ENCODE assay signal across 8 cellular contexts in genomic region chr1:26692211-26692792, GRCh38. TPM values are rescaled to one million over a fixed set of nuclear protein-coding genes. Genes with fewer than 3 reads are reported as not detected.
DNase-seq lines count a peak whose midpoint lies in the region; ATAC-seq, FAIRE-seq and TF ChIP-seq lines count a peak whose summit lies in the region.

No MANE protein-coding gene starts in this region.

- FAIRE-seq in pancreas (lab: Jason Lieb, UNC) = no peak

- H3K4me3 ChIP-seq in BJ (ENCODE audit: low read depth, low read length) (peak overlapping the region; percentile 51), cardiac muscle cell (peak overlapping the region; percentile 37), pancreas (peak overlapping the region; percentile 29 to 60 (median 40)), thymus (ENCODE audit: low read length) (peak overlapping the region; percentile 70)

- CTCF ChIA-PET in BJ (lab: Yijun Ruan, JAX) = interaction anchor here (0.6 to 5.4 kb wide), 12 partner anchors 9 to 187 kb away, joined by 3 to 47 read pairs (median 4); no protein-coding TSS in a partner anchor

- TF ChIP-seq CTCF in BJ (IDR thresholded peaks at IDR 0.05; ENCODE audit: insufficient read depth, low read depth, low read length) = peak; percentile 40; the same call in 1 of the 2 replicates
- no peak for TF ChIP-seq CTCF in GM20000 (IDR thresholded peaks at IDR 0.05; ENCODE audit: extremely low read depth, missing control alignments)
- peak; percentile 30 for TF ChIP-seq CTCF in cardiac muscle cell (IDR thresholded peaks at IDR 0.05; ENCODE audit: low read depth, low read length)
- no peak for TF ChIP-seq CTCF in pancreas (IDR thresholded peaks at IDR 0.05)

- H3K27me3 ChIP-seq in BJ (ENCODE audit: control insufficient read depth, insufficient read depth, low read length) (no peaks in the 10 kb centered on the region), cardiac muscle cell (no peaks in the 10 kb centered on the region), pancreas (no peaks in the 10 kb centered on the region), thymus (ENCODE audit: control insufficient read depth, insufficient read depth) (no peaks in the 10 kb centered on the region)

- H3K36me3 ChIP-seq in BJ (ENCODE audit: control insufficient read depth, insufficient read depth, low read length) (no peaks in the 10 kb centered on the region), cardiac muscle cell (no peaks in the 10 kb centered on the region), pancreas (no peaks in the 10 kb centered on the region), thymus (ENCODE audit: control insufficient read depth, insufficient read depth) (no peaks in the 10 kb centered on the region)

- H3K9me3 ChIP-seq in cardiac muscle cell (ENCODE audit: low read depth) (no peaks in the 10 kb centered on the region), pancreas (no peaks in the 10 kb centered on the region), thymus (ENCODE audit: control insufficient read depth) (no peaks in the 10 kb centered on the region)

- H3K4me1 ChIP-seq in cardiac muscle cell (ENCODE audit: low read depth) = peaks cover 31% of the 10 kb centered on the region
- peaks cover 14 to 39% (median 19%) of the 10 kb centered on the region in 3 donors for H3K4me1 ChIP-seq in pancreas
- H3K4me1 ChIP-seq in thymus (ENCODE audit: control insufficient read depth, insufficient read depth, low read length) = peaks cover 12% of the 10 kb centered on the region

- H3K27ac ChIP-seq in adipose tissue (ENCODE audit: low read depth, low read length) (peak overlapping the region; percentile 92), cardiac muscle cell (peak overlapping the region; percentile 98), pancreas (peak overlapping the region; percentile 85 to 96 (median 93)), thymus (ENCODE audit: low read depth) (peak overlapping the region; percentile 97)

- POLR2A ChIA-PET in BJ (lab: Charles Lee) = interaction anchor here (0.5 to 1.2 kb wide), 4 partner anchors 13 to 96 kb away, joined by 3 to 5 read pairs (median 4); no protein-coding TSS in a partner anchor

- intact Hi-C loops in pancreas (cut with DNase I) = no loop called here

- 0% methylated on average over 30 of the region's 30 CpGs for WGBS in adipose tissue, 3 donors
- WGBS in pancreas, 2 donors = 0% methylated on average over 30 of the region's 30 CpGs
- 1% methylated on average over 30 of the region's 30 CpGs for WGBS in thymus

- peak; percentile 41 to 66 (median 56) for ATAC-seq in pancreas

- peak; percentile 69 for DNase-seq in BJ (ENCODE audit: low read depth)
- peak; percentile 76 for DNase-seq in GM20000 (ENCODE audit: low spot score)
- peak; percentile 92 to 99 (median 96) for DNase-seq in NCI-H1417 (lab: John Stamatoyannopoulos, UW)
- DNase-seq in SW480 (ENCODE audit: low spot score) = peak; percentile 94
- DNase-seq in cardiac muscle cell (ENCODE audit: low read depth in 1 of 2, low spot score in 1 of 2) = peak; percentile 93 to 96
- peak; percentile 67 to 84 (median 79) for DNase-seq in pancreas

RNA-seq across cellular contexts. Expression of gene ARID1A, which starts 3.5 kb away (rescaled TPM):
- polyA plus RNA-seq in BJ (2011; rRNA removed) (9.3 and 16.0 TPM in 2 replicates), adipose tissue (10 to 100 TPM; 12.2 to 22.8 (median 18.1) TPM), cardiac muscle cell (28.5 and 43.1 TPM in 2 replicates), pancreas (10 to 100 TPM; 14.8 to 18.5 TPM), thymus (30.7 TPM)
- 28.5 and 50.6 TPM in 2 replicates for polyA minus RNA-seq in BJ (2011; rRNA and poly(A)+ RNA removed)
- total RNA-seq in cardiac muscle cell (52.9 and 93.3 TPM in 2 replicates), pancreas (10 to 100 TPM; 24.0 to 39.9 (median 27.4) TPM)

Comparison
In these comparisons a context has a peak if more than half of its experiments do, and no peak if none do; other contexts are left out.
1. Peak in every context shown above with its lines: DNase-seq, ATAC-seq, H3K4me3 ChIP-seq and H3K27ac ChIP-seq.
2. CTCF ChIP-seq: peak in BJ (single experiment) and cardiac muscle cell (single experiment); none in GM20000 (single experiment) and pancreas (0 of 4).